Comparison of ENCODE assay signal across 10 cellular contexts in genomic region chr6:42140051-42140450, GRCh38. TPM values are rescaled to one million over a fixed set of nuclear protein-coding genes. Genes with fewer than 3 reads are reported as not detected.
DNase-seq lines count a peak whose midpoint lies in the region; ATAC-seq, FAIRE-seq and TF ChIP-seq lines count a peak whose summit lies in the region.
"Had no signal": no experiment of that assay in that cellular context is flagged by ENCODE, and none has a peak within 500 bp of the region (broad histone marks: within the 10 kb centered on the region; RNA-seq: fewer than 3 reads in every experiment).

No MANE protein-coding gene starts in this region.

- no peak for FAIRE-seq in pancreas (lab: Jason Lieb, UNC)

- no peaks in the 10 kb centered on the region for H3K27me3 ChIP-seq in pancreas

- peaks cover 9 to 34% (median 29%) of the 10 kb centered on the region in 3 donors for H3K4me1 ChIP-seq in pancreas

- TF ChIP-seq CTCF in epithelial cell of esophagus (IDR thresholded peaks at IDR 0.05; ENCODE audit: insufficient read depth, low read depth, low read length, missing control alignments): no peak
- no peak for TF ChIP-seq CTCF in pancreas (IDR thresholded peaks at IDR 0.05)

- peak overlapping the region in 1 of 4 donors; percentile 11 for H3K27ac ChIP-seq in pancreas

- 59 to 72% methylated on average over 5 of the region's 5 CpGs for WGBS in pancreas, 2 donors

- H3K9me3 ChIP-seq in pancreas: no peaks in the 10 kb centered on the region

- no peaks in the 10 kb centered on the region for H3K36me3 ChIP-seq in pancreas

- in situ Hi-C loops in G401 (cut with HindIII; ENCODE audit: low sequenced_read_pairs): no loop called here

- DNase-seq in GDM1 (lab: John Stamatoyannopoulos, UW) (peak; percentile 76), NOMO-1 (lab: John Stamatoyannopoulos, UW; ENCODE audit: unreplicated experiment in 2 of 2) (peak; percentile 74 to 77), epithelial cell of esophagus (ENCODE audit: low read depth) (peak; percentile 91), pancreas (peak in 3 of 6 donors; percentile 32 to 66 (median 54)), DMS153 (lab: John Stamatoyannopoulos, UW) (no peak), SW 1271 (lab: John Stamatoyannopoulos, UW) (no peak), G401 (ENCODE audit: low spot score) (no peak), NCI-H1092 treated with DMSO at 0.1 percent for 48 hours (lab: John Stamatoyannopoulos, UW) (no peak)
- DNase-seq: activated naive CD4-positive, alpha-beta T cell treated with Interleukin-2 at 50 U/mL for 16 hours; posterior cingulate gyrus had no signal

- intact Hi-C loops in pancreas (cut with DNase I): no loop called here

- H3K4me3 ChIP-seq in epithelial cell of esophagus (ENCODE audit: low read length) (peak overlapping the region; percentile 65), pancreas (peak overlapping the region in 1 of 4 donors; percentile 66)

- peak in 3 of 4 donors; percentile 11 to 23 (median 16) for ATAC-seq in pancreas

RNA-seq across cellular contexts. Expression of gene C6orf132, which starts 2.4 kb away (rescaled TPM):
- total RNA-seq in pancreas: 10 to 100 TPM; 10.5 to 21.6 (median 15.6) TPM
- polyA plus RNA-seq in pancreas: 10 to 100 TPM in 1 of 2 donors, 1 to 10 TPM in 1; 6.1 to 16.7 TPM
- 0.18 TPM in 1 of 2 replicates, not detected in the other for total RNA-seq in G401 (2014; rRNA removed; shearing (Covaris generic))

RNA-seq across cellular contexts. Expression of gene GUCA1A, which starts 33.1 kb away (rescaled TPM):
- total RNA-seq in pancreas: under 1 TPM in 1 of 6 donors, not detected in 5; 0.12 TPM
- polyA plus RNA-seq in pancreas: not detected
- not detected in 2 replicates for total RNA-seq in G401 (2014; rRNA removed; shearing (Covaris generic))

RNA-seq across cellular contexts. Expression of gene GUCA1B, which starts 54.7 kb away (rescaled TPM):
- total RNA-seq in pancreas: under 1 TPM; 0.22 to 0.93 (median 0.51) TPM
- under 1 TPM; 0.49 to 0.89 TPM for polyA plus RNA-seq in pancreas
- total RNA-seq in G401 (2014; rRNA removed; shearing (Covaris generic)): not detected in 2 replicates

Comparison
In these comparisons a context has a peak if more than half of its experiments do, and no peak if none do; other contexts are left out.
1. DNase-seq: peak in GDM1 (single experiment), NOMO-1 (2 of 2) and epithelial cell of esophagus (single experiment); none in DMS153 (single experiment), SW 1271 (0 of 2), G401 (single experiment) and NCI-H1092 treated with DMSO at 0.1 percent for 48 hours (single experiment).